In the genomic region with DNA sequence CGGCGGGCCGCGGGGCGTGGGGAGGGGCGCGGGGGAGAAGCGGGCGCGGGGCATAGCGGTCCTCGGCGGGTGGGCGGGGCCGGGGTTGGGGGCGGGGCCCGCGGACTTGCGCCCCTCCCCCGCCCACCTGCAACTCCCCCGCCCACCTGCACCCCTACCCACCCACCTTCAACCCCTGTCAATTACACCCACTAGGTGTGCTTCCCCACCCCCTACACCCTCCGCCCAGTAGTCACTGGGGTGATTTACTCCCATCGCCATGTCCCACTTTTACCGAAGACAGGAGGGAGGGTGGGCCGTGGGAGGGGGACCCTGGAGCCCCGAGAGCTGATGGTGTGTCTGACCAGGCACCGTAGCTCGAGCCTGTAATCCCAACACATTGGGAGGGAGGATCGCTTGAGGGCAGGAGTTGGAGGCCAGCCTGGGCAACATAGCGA, we compare ENCODE assay signal across 8 cellular contexts. TPM values are rescaled to one million over a fixed set of nuclear protein-coding genes. Genes with fewer than 3 reads are reported as not detected.
DNase-seq lines count a peak whose midpoint lies in the region; ATAC-seq, FAIRE-seq and TF ChIP-seq lines count a peak whose summit lies in the region.

No MANE protein-coding gene starts in this region.

- H3K27me3 Mint-ChIP-seq in CD4-positive, alpha-beta memory T cell: no peaks in the 10 kb centered on the region
- no peaks in the 10 kb centered on the region for H3K27me3 Mint-ChIP-seq in astrocyte (ENCODE audit: low read depth, unreplicated experiment)

- peak overlapping the region; percentile 76 to 94 (median 87) for H3K27ac Mint-ChIP-seq in CD4-positive, alpha-beta memory T cell
- H3K27ac Mint-ChIP-seq in astrocyte (ENCODE audit: unreplicated experiment): peak overlapping the region; percentile 62

- peaks cover 17% of the 10 kb centered on the region for H4K20me1 ChIP-seq in astrocyte (ENCODE audit: insufficient read depth, low read length)

- H3K9me3 Mint-ChIP-seq in CD4-positive, alpha-beta memory T cell: peaks cover 0 to 2% (median 0%) of the 10 kb centered on the region in 8 donors
- peaks cover 5% of the 10 kb centered on the region for H3K9me3 Mint-ChIP-seq in astrocyte (ENCODE audit: unreplicated experiment)

- H3K4me1 ChIP-seq in CD4-positive, alpha-beta memory T cell (ENCODE audit: insufficient read depth, low read length): peaks cover 46% of the 10 kb centered on the region
- H3K4me1 ChIP-seq in astrocyte (ENCODE audit: insufficient read depth, low read length) (peaks cover 9% of the 10 kb centered on the region), stomach smooth muscle (ENCODE audit: control insufficient read depth, insufficient read depth, low read length) (peaks cover 25% of the 10 kb centered on the region)

- peak overlapping the region; percentile 96 for H3K4me2 ChIP-seq in astrocyte (ENCODE audit: low read length)

- intact Hi-C loops in CD4-positive, alpha-beta memory T cell (cut with micrococcal nuclease): loop anchor here (2.0 kb wide), 1 partner anchor 216 kb away; no protein-coding TSS in a partner anchor

- DNase-seq in CD4-positive, alpha-beta memory T cell: peak in 1 of 5 donors; percentile 20
- DNase-seq in astrocyte (ENCODE audit: low read depth) (no peak), iPS-NIHi7 (ENCODE audit: extremely low spot score) (peak; percentile 78), activated gamma-delta T cell (lab: John Stamatoyannopoulos, UW) (no peak)

- ATAC-seq in HG03066 (IDR thresholded peaks at IDR 0.05; ENCODE audit: low read depth, unreplicated experiment) (peak; percentile 0), HG03521 (IDR thresholded peaks at IDR 0.05; ENCODE audit: unreplicated experiment) (no peak), HG02938 (IDR thresholded peaks at IDR 0.05; ENCODE audit: unreplicated experiment) (no peak)

- CTCF ChIA-PET in CD4-positive, alpha-beta memory T cell (lab: Charles Lee; ENCODE audit: partially characterized antibody): interaction anchor here (0.9 to 1.1 kb wide), 3 partner anchors 13 to 111 kb away, joined by 3 to 4 read pairs (median 3); no protein-coding TSS in a partner anchor

- no peaks in the 10 kb centered on the region for H3K27me3 ChIP-seq in CD4-positive, alpha-beta memory T cell (ENCODE audit: insufficient read depth, low read length)
- H3K27me3 ChIP-seq in astrocyte (ENCODE audit: insufficient read depth, low read length) (no peaks in the 10 kb centered on the region), stomach smooth muscle (ENCODE audit: control insufficient read depth in 1 of 2, insufficient read depth in 2 of 2, low read length in 2 of 2) (no peaks in the 10 kb centered on the region)

- POLR2A ChIA-PET in CD4-positive, alpha-beta memory T cell (lab: Charles Lee; ENCODE audit: partially characterized antibody): interaction anchor here (0.6 to 6.0 kb wide), 15 partner anchors 11 to 215 kb away, joined by 3 to 83 read pairs (median 6); a partner anchor contains a TSS

- H3K27ac ChIP-seq in CD4-positive, alpha-beta memory T cell (ENCODE audit: low read depth, low read length): peak overlapping the region; percentile 79
- H3K27ac ChIP-seq in astrocyte (ENCODE audit: low read depth, low read length): peak overlapping the region; percentile 88
- H3K27ac ChIP-seq in stomach smooth muscle (ENCODE audit: low read length): peak overlapping the region; percentile 76

- peak overlapping the region; percentile 75 for H3K9ac ChIP-seq in astrocyte (ENCODE audit: low read length)
- H3K9ac ChIP-seq in stomach smooth muscle (ENCODE audit: low read length in 2 of 2): peak overlapping the region; percentile 61 to 68

- H3K9me3 ChIP-seq in CD4-positive, alpha-beta memory T cell (ENCODE audit: control insufficient read depth in 1 of 2, low read length in 2 of 2): no peaks in the 10 kb centered on the region
- H3K9me3 ChIP-seq in astrocyte (ENCODE audit: insufficient read depth, low read depth, low read length) (no peaks in the 10 kb centered on the region), stomach smooth muscle (ENCODE audit: control insufficient read depth in 2 of 2, low read length in 2 of 2) (no peaks in the 10 kb centered on the region)

- peaks cover under 1 to 24% of the 10 kb centered on the region in 2 donors for H3K36me3 Mint-ChIP-seq in CD4-positive, alpha-beta memory T cell
- H3K36me3 Mint-ChIP-seq in astrocyte (ENCODE audit: low read depth, unreplicated experiment): peaks cover 4% of the 10 kb centered on the region

- TF ChIP-seq CTCF in astrocyte (IDR thresholded peaks at IDR 0.05; ENCODE audit: insufficient read depth, low read depth, low read length): no peak

- FAIRE-seq in astrocyte (lab: Jason Lieb, UNC): no peak

- H3K4me3 ChIP-seq in CD4-positive, alpha-beta memory T cell (ENCODE audit: low read length in 2 of 2): peak overlapping the region; percentile 36 to 64
- H3K4me3 ChIP-seq in astrocyte (ENCODE audit: insufficient read depth, low read depth, low read length): peak overlapping the region; percentile 56
- peak overlapping the region; percentile 72 to 77 for H3K4me3 ChIP-seq in stomach smooth muscle (ENCODE audit: low read length in 2 of 2)

- H3K36me3 ChIP-seq in CD4-positive, alpha-beta memory T cell (ENCODE audit: insufficient read depth, low read length): peaks cover 6% of the 10 kb centered on the region
- peaks cover 3% of the 10 kb centered on the region for H3K36me3 ChIP-seq in astrocyte (ENCODE audit: insufficient read depth, low read length)
- H3K36me3 ChIP-seq in stomach smooth muscle (ENCODE audit: control insufficient read depth in 2 of 2, insufficient read depth in 2 of 2, low read length in 2 of 2): peaks cover 0 to 7% of the 10 kb centered on the region in 2 donors

- H3K4me1 Mint-ChIP-seq in CD4-positive, alpha-beta memory T cell: peaks cover 36 to 48% (median 40%) of the 10 kb centered on the region in 4 donors
- peaks cover 5% of the 10 kb centered on the region for H3K4me1 Mint-ChIP-seq in astrocyte (ENCODE audit: low read depth, unreplicated experiment)

- H3K79me2 ChIP-seq in astrocyte (ENCODE audit: insufficient read depth, low read length): peaks cover 29% of the 10 kb centered on the region

- H2AFZ ChIP-seq in astrocyte (ENCODE audit: low read depth, low read length): peak overlapping the region; percentile 81

- peak overlapping the region; percentile 69 to 91 (median 80) for H3K4me3 Mint-ChIP-seq in CD4-positive, alpha-beta memory T cell
- peak overlapping the region; percentile 79 for H3K4me3 Mint-ChIP-seq in astrocyte (ENCODE audit: unreplicated experiment)

RNA-seq across cellular contexts. Expression of a gene that starts 0.6 kb away (rescaled TPM):
- 10 to 100 TPM; 57.3 to 63.8 TPM for total RNA-seq in CD4-positive, alpha-beta memory T cell
- polyA plus RNA-seq in CD4-positive, alpha-beta memory T cell: 10 to 100 TPM; 10.1 to 22.2 TPM
- 11.6 and 12.8 TPM in 2 replicates for total RNA-seq in astrocyte
